Comparison of ENCODE assay signal across 32 cellular contexts in genomic region chr18:59451073-59451472, GRCh38.
"Had no signal": no experiment of that assay in that cellular context is flagged by ENCODE, and none has a peak within 500 bp of the region (broad histone marks: within the 10 kb centered on the region; RNA-seq: fewer than 3 reads in every experiment).

No MANE protein-coding gene starts in this region.

- H3K36me3 Mint-ChIP-seq: activated CD8-positive, alpha-beta memory T cell treated with anti-CD3 and anti-CD28 coated beads, Interleukin-2, amount 10 ng/mL, durations not matched to agents 7 days and 5 days; activated naive CD4-positive, alpha-beta T cell treated with anti-CD3 and anti-CD28 coated beads, Interleukin-2, amount 10 ng/mL, durations not matched to agents 7 days and 5 days; activated naive CD4-positive, alpha-beta T cell treated with anti-CD3 and anti-CD28 coated beads, Interleukin-2, amount 50 U/mL, for 72 hours; activated naive CD8-positive, alpha-beta T cell treated with anti-CD3 and anti-CD28 coated beads, Interleukin-2, amount 10 ng/mL, durations not matched to agents 7 days and 5 days had no signal

- H3K9me3 ChIP-seq: ascending aorta, esophagus muscularis mucosa, gastrocnemius medialis, heart left ventricle had no signal

- H3K36me3 ChIP-seq: ascending aorta, brain microvascular endothelial cell, esophagus muscularis mucosa, gastrocnemius medialis, heart left ventricle had no signal

- H3K4me1 ChIP-seq: ascending aorta, esophagus muscularis mucosa, foreskin keratinocyte, gastrocnemius medialis had no signal

- H3K9me3 Mint-ChIP-seq: activated B cell treated with CpG ODN at 0.5 μM for 24 hours; activated naive CD4-positive, alpha-beta T cell treated with anti-CD3 and anti-CD28 coated beads, Interleukin-2, amount 10 ng/mL, durations not matched to agents 7 days and 5 days; activated naive CD8-positive, alpha-beta T cell treated with anti-CD3 and anti-CD28 coated beads, Interleukin-2, amount 10 ng/mL, durations not matched to agents 7 days and 5 days; activated T-cell treated with anti-CD3 and anti-CD28 coated beads, Interleukin-2, amount 50 U/mL, for 24 hours; activated T-cell treated with anti-CD3 and anti-CD28 coated beads, Interleukin-2, amount 50 U/mL, for 72 hours; central memory CD8-positive, alpha-beta T cell; dendritic cell treated with granulocyte-macrophage colony-stimulating factor and Interleukin-4, amounts not matched to agents 40 ng/mL and 50 ng/mL, for 4 days; effector memory CD8-positive, alpha-beta T cell had no signal

- ATAC-seq: activated CD4-positive, CD25-positive, alpha-beta regulatory T cell treated with anti-CD3 and anti-CD28 coated beads, Interleukin-2, amount 50 U/mL, for 24 hours; activated CD8-positive, alpha-beta memory T cell treated with anti-CD3 and anti-CD28 coated beads, Interleukin-2, amount 10 ng/mL, durations not matched to agents 7 days and 5 days; activated CD8-positive, alpha-beta T cell treated with anti-CD3 and anti-CD28 coated beads, Interleukin-2, amount 10 ng/mL, durations not matched to agents 7 days and 5 days; activated naive CD4-positive, alpha-beta T cell treated with anti-CD3 and anti-CD28 coated beads, Interleukin-2, amount 50 U/mL, for 72 hours; activated T-cell treated with anti-CD3 and anti-CD28 coated beads, Interleukin-2, amount 50 U/mL, for 72 hours; effector memory CD8-positive, alpha-beta T cell; foreskin keratinocyte; gastrocnemius medialis; heart left ventricle had no signal

- H3K27ac Mint-ChIP-seq: activated B cell treated with CpG ODN at 0.5 μM for 24 hours; activated CD8-positive, alpha-beta memory T cell treated with anti-CD3 and anti-CD28 coated beads, Interleukin-2, amount 10 ng/mL, durations not matched to agents 7 days and 5 days; activated CD8-positive, alpha-beta T cell treated with anti-CD3 and anti-CD28 coated beads, Interleukin-2, amount 10 ng/mL, durations not matched to agents 7 days and 5 days; activated naive CD4-positive, alpha-beta T cell treated with anti-CD3 and anti-CD28 coated beads, Interleukin-2, amount 10 ng/mL, durations not matched to agents 7 days and 5 days; activated naive CD4-positive, alpha-beta T cell treated with anti-CD3 and anti-CD28 coated beads, Interleukin-2, amount 50 U/mL, for 72 hours; activated naive CD8-positive, alpha-beta T cell treated with anti-CD3 and anti-CD28 coated beads, Interleukin-2, amount 10 ng/mL, durations not matched to agents 7 days and 5 days; activated T-cell treated with anti-CD3 and anti-CD28 coated beads, Interleukin-2, amount 50 U/mL, for 24 hours; activated T-cell treated with anti-CD3 and anti-CD28 coated beads, Interleukin-2, amount 50 U/mL, for 72 hours; dendritic cell treated with granulocyte-macrophage colony-stimulating factor and Interleukin-4, amounts not matched to agents 40 ng/mL and 50 ng/mL, for 4 days; effector memory CD8-positive, alpha-beta T cell had no signal

- FAIRE-seq: bronchial epithelial cell had no signal

- DNase-seq: activated B cell treated with CpG ODN at 0.5 μM for 24 hours; activated CD4-positive, alpha-beta T cell treated with anti-CD3 and anti-CD28 coated beads for 48 hours; activated CD4-positive, alpha-beta T cell treated with anti-CD3 and anti-CD28 coated beads, Interleukin-2, amount 50 U/mL, for 1 hour; activated CD4-positive, alpha-beta T cell treated with anti-CD3 and anti-CD28 coated beads, Interleukin-2, amount 50 U/mL, for 48 hours; activated CD8-positive, alpha-beta memory T cell treated with anti-CD3 and anti-CD28 coated beads, Interleukin-2, amount 10 ng/mL, durations not matched to agents 7 days and 5 days; activated CD8-positive, alpha-beta memory T cell treated with anti-CD3 and anti-CD28 coated beads, Interleukin-2, amount 50 U/mL, for 48 hours; activated CD8-positive, alpha-beta T cell treated with anti-CD3 and anti-CD28 coated beads, Interleukin-2, amount 10 ng/mL, durations not matched to agents 7 days and 5 days; activated gamma-delta T cell; activated naive CD4-positive, alpha-beta T cell; activated naive CD4-positive, alpha-beta T cell treated with anti-CD3 and anti-CD28 coated beads, Interleukin-2, amount 10 ng/mL, durations not matched to agents 7 days and 5 days; activated naive CD8-positive, alpha-beta T cell treated with anti-CD3 and anti-CD28 coated beads, Interleukin-2, amount 10 ng/mL, durations not matched to agents 7 days and 5 days; activated T-cell treated with anti-CD3 and anti-CD28 coated beads for 4 hours; activated T-cell treated with anti-CD3 and anti-CD28 coated beads, Interleukin-2, amount 50 U/mL, for 24 hours; activated T-cell treated with anti-CD3 and anti-CD28 coated beads, Interleukin-2, amount 50 U/mL, for 72 hours; brain microvascular endothelial cell; dorsolateral prefrontal cortex; effector memory CD8-positive, alpha-beta T cell; erythroblast; foreskin keratinocyte; gastrocnemius medialis; glutamatergic neuron; heart left ventricle; T-helper 2 cell had no signal

- H3K4me3 Mint-ChIP-seq: activated B cell treated with CpG ODN at 0.5 μM for 24 hours; activated CD8-positive, alpha-beta memory T cell treated with anti-CD3 and anti-CD28 coated beads, Interleukin-2, amount 10 ng/mL, durations not matched to agents 7 days and 5 days; activated CD8-positive, alpha-beta T cell treated with anti-CD3 and anti-CD28 coated beads, Interleukin-2, amount 10 ng/mL, durations not matched to agents 7 days and 5 days; activated naive CD4-positive, alpha-beta T cell treated with anti-CD3 and anti-CD28 coated beads, Interleukin-2, amount 10 ng/mL, durations not matched to agents 7 days and 5 days; activated naive CD8-positive, alpha-beta T cell treated with anti-CD3 and anti-CD28 coated beads, Interleukin-2, amount 10 ng/mL, durations not matched to agents 7 days and 5 days; activated T-cell treated with anti-CD3 and anti-CD28 coated beads, Interleukin-2, amount 50 U/mL, for 24 hours; activated T-cell treated with anti-CD3 and anti-CD28 coated beads, Interleukin-2, amount 50 U/mL, for 72 hours; central memory CD8-positive, alpha-beta T cell; dendritic cell treated with granulocyte-macrophage colony-stimulating factor and Interleukin-4, amounts not matched to agents 40 ng/mL and 50 ng/mL, for 4 days; effector memory CD8-positive, alpha-beta T cell had no signal

- H3K4me3 ChIP-seq: ascending aorta, coronary artery, dorsolateral prefrontal cortex, esophagus muscularis mucosa, gastrocnemius medialis, heart left ventricle had no signal

- H3K27ac ChIP-seq: ascending aorta, brain microvascular endothelial cell, coronary artery, dorsolateral prefrontal cortex, esophagus muscularis mucosa, foreskin keratinocyte, gastrocnemius medialis, heart left ventricle, VCaP had no signal

- H3K4me1 Mint-ChIP-seq: activated B cell treated with CpG ODN at 0.5 μM for 24 hours; activated CD8-positive, alpha-beta memory T cell treated with anti-CD3 and anti-CD28 coated beads, Interleukin-2, amount 10 ng/mL, durations not matched to agents 7 days and 5 days; activated naive CD4-positive, alpha-beta T cell treated with anti-CD3 and anti-CD28 coated beads, Interleukin-2, amount 10 ng/mL, durations not matched to agents 7 days and 5 days; activated naive CD8-positive, alpha-beta T cell treated with anti-CD3 and anti-CD28 coated beads, Interleukin-2, amount 10 ng/mL, durations not matched to agents 7 days and 5 days; central memory CD8-positive, alpha-beta T cell had no signal

- H3K27me3 ChIP-seq: ascending aorta, brain microvascular endothelial cell, dorsolateral prefrontal cortex, esophagus muscularis mucosa, foreskin keratinocyte, gastrocnemius medialis had no signal
